In the genomic region with DNA sequence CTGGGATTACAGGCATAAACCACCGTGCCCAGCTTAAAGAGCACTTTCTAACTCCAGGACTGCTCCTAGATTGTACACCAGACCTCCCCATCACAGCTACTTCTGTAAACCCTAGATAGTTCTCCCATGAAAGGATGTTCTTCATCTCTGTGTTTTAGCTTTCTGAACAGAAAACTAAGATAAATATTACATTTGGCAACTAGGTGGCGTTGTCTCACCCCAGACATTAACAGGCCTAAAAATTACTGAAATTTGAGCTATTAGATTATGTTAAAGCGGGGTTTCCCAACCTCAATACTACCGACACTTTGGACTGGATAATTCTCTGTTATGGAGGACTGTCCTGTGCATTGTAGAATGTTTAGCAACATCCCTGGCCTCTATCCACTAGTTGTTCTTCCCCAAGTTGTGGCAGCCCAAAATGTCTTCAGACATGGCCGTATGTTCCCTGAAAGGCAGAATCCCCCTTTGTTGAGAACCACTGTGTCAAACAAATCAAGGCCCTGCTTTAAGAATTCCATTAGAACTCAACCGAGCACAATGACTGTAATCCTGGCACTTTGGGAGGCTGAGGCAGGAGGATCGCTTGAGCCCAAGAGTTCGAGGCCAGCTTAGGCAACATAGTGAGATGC, we compare ENCODE assay signal across 8 cellular contexts. TPM values are rescaled to one million over a fixed set of nuclear protein-coding genes. Genes with fewer than 3 reads are reported as not detected.
DNase-seq lines count a peak whose midpoint lies in the region; ATAC-seq and TF ChIP-seq lines count a peak whose summit lies in the region.

No MANE protein-coding gene starts in this region.

- no peaks in the 10 kb centered on the region for H3K36me3 Mint-ChIP-seq in WTC11
- H3K36me3 Mint-ChIP-seq in activated naive CD8-positive, alpha-beta T cell treated with anti-CD3 and anti-CD28 coated beads for 36 hours: no peaks in the 10 kb centered on the region

- H3K27me3 Mint-ChIP-seq in WTC11 (ENCODE audit: low read depth): no peaks in the 10 kb centered on the region
- peaks cover 10% of the 10 kb centered on the region for H3K27me3 Mint-ChIP-seq in activated naive CD8-positive, alpha-beta T cell treated with anti-CD3 and anti-CD28 coated beads for 36 hours

- peak; percentile 35 for TF ChIP-seq CTCF in WTC11 (IDR thresholded peaks at IDR 0.05)

- DNase-seq in EH (ENCODE audit: low read depth): peak; percentile 50
- DNase-seq in WTC11 (ENCODE audit: low spot score): no peak
- peak; percentile 52 for DNase-seq in left kidney (ENCODE audit: low read depth, low spot score)
- no peak for DNase-seq in activated naive CD8-positive, alpha-beta T cell treated with anti-CD3 and anti-CD28 coated beads for 36 hours
- DNase-seq in GM19238 (ENCODE audit: insufficient read length, low spot score): no peak
- DNase-seq in activated effector memory CD4-positive, alpha-beta T cell treated with anti-CD3 and anti-CD28 coated beads, Interleukin-2, amount 50 U/mL, for 16 hours: no peak

- POLR2A ChIA-PET in WTC11 (lab: Charles Lee): interaction anchor here (0.5 to 1.2 kb wide), 3 partner anchors 34 to 316 kb away, joined by 3 to 15 read pairs (median 5); partner anchors contain the start of genes HNRNPH3 and PBLD

- H3K9me3 Mint-ChIP-seq in WTC11: no peaks in the 10 kb centered on the region
- no peaks in the 10 kb centered on the region for H3K9me3 Mint-ChIP-seq in activated naive CD8-positive, alpha-beta T cell treated with anti-CD3 and anti-CD28 coated beads for 36 hours

- H3K27ac Mint-ChIP-seq in WTC11: no peak overlapping the region
- H3K27ac Mint-ChIP-seq in activated naive CD8-positive, alpha-beta T cell treated with anti-CD3 and anti-CD28 coated beads for 36 hours: no peak overlapping the region

- no peak overlapping the region for H3K4me3 Mint-ChIP-seq in WTC11
- H3K4me3 Mint-ChIP-seq in activated naive CD8-positive, alpha-beta T cell treated with anti-CD3 and anti-CD28 coated beads for 36 hours: no peak overlapping the region

- no peak for TF ChIP-seq EP300 in Ishikawa (IDR thresholded peaks at IDR 0.05; ENCODE audit: borderline replicate concordance)

- CTCF ChIA-PET in WTC11 (lab: Charles Lee): interaction anchor here (0.5 to 2.0 kb wide), 62 partner anchors 10 to 439 kb away, joined by 3 to 35 read pairs (median 4); partner anchors contain the start of genes ATOH7, DNAJC12, HNRNPH3 and PBLD

- no peak for ATAC-seq in WTC11
- no peak for ATAC-seq in GM21526 (IDR thresholded peaks at IDR 0.05; ENCODE audit: low FRiP score, unreplicated experiment)

- TF ChIP-seq RAD21 in Ishikawa (IDR thresholded peaks at IDR 0.05; ENCODE audit: low read depth): peak; percentile 81

- peaks cover 6% of the 10 kb centered on the region; the same call in 1 of the 2 replicates for H3K4me1 Mint-ChIP-seq in WTC11
- H3K4me1 Mint-ChIP-seq in activated naive CD8-positive, alpha-beta T cell treated with anti-CD3 and anti-CD28 coated beads for 36 hours: no peaks in the 10 kb centered on the region

TF ChIP-seq in Ishikawa, 13 proteins besides CTCF, POLR2A, EP300 and RAD21:
- TF ChIP-seq, protein P1, sequence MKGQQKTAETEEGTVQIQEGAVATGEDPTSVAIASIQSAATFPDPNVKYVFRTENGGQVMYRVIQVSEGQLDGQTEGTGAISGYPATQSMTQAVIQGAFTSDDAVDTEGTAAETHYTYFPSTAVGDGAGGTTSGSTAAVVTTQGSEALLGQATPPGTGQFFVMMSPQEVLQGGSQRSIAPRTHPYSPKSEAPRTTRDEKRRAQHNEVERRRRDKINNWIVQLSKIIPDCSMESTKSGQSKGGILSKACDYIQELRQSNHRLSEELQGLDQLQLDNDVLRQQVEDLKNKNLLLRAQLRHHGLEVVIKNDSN (IDR thresholded peaks at IDR 0.05): no peak
- no peak for TF ChIP-seq EGR1 (IDR thresholded peaks at IDR 0.05)
- TF ChIP-seq CEBPB (IDR thresholded peaks at IDR 0.05): no peak
- TF ChIP-seq YY1 (IDR thresholded peaks at IDR 0.05; ENCODE audit: low read depth): no peak
- TF ChIP-seq FOXM1 (IDR thresholded peaks at IDR 0.05; ENCODE audit: borderline replicate concordance, low read depth): no peak
- no peak for TF ChIP-seq NFIC (IDR thresholded peaks at IDR 0.05)
- TF ChIP-seq, protein P2, sequence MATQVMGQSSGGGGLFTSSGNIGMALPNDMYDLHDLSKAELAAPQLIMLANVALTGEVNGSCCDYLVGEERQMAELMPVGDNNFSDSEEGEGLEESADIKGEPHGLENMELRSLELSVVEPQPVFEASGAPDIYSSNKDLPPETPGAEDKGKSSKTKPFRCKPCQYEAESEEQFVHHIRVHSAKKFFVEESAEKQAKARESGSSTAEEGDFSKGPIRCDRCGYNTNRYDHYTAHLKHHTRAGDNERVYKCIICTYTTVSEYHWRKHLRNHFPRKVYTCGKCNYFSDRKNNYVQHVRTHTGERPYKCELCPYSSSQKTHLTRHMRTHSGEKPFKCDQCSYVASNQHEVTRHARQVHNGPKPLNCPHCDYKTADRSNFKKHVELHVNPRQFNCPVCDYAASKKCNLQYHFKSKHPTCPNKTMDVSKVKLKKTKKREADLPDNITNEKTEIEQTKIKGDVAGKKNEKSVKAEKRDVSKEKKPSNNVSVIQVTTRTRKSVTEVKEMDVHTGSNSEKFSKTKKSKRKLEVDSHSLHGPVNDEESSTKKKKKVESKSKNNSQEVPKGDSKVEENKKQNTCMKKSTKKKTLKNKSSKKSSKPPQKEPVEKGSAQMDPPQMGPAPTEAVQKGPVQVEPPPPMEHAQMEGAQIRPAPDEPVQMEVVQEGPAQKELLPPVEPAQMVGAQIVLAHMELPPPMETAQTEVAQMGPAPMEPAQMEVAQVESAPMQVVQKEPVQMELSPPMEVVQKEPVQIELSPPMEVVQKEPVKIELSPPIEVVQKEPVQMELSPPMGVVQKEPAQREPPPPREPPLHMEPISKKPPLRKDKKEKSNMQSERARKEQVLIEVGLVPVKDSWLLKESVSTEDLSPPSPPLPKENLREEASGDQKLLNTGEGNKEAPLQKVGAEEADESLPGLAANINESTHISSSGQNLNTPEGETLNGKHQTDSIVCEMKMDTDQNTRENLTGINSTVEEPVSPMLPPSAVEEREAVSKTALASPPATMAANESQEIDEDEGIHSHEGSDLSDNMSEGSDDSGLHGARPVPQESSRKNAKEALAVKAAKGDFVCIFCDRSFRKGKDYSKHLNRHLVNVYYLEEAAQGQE (IDR thresholded peaks at IDR 0.05; ENCODE audit: low read depth): no peak
- TF ChIP-seq ZBTB7A (IDR thresholded peaks at IDR 0.05; ENCODE audit: low read depth): no peak

TF ChIP-seq in WTC11, 78 proteins besides CTCF, POLR2A, EP300 and RAD21 (continues in another document):
- TF ChIP-seq TEAD4 (CRISPR knock-in tag; IDR thresholded peaks at IDR 0.05): no peak
- TF ChIP-seq, protein P3, sequence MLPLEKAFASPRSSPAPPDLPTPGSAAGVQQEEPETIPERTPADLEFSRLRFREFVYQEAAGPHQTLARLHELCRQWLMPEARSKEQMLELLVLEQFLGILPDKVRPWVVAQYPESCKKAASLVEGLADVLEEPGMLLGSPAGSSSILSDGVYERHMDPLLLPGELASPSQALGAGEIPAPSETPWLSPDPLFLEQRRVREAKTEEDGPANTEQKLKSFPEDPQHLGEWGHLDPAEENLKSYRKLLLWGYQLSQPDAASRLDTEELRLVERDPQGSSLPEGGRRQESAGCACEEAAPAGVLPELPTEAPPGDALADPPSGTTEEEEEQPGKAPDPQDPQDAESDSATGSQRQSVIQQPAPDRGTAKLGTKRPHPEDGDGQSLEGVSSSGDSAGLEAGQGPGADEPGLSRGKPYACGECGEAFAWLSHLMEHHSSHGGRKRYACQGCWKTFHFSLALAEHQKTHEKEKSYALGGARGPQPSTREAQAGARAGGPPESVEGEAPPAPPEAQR (CRISPR knock-in tag; IDR thresholded peaks at IDR 0.05): no peak
- TF ChIP-seq ESRRA (CRISPR knock-in tag; IDR thresholded peaks at IDR 0.05; ENCODE audit: borderline replicate concordance): no peak
- no peak for TF ChIP-seq FOXJ3 (CRISPR knock-in tag; IDR thresholded peaks at IDR 0.05; ENCODE audit: borderline replicate concordance)
- TF ChIP-seq, protein P4, sequence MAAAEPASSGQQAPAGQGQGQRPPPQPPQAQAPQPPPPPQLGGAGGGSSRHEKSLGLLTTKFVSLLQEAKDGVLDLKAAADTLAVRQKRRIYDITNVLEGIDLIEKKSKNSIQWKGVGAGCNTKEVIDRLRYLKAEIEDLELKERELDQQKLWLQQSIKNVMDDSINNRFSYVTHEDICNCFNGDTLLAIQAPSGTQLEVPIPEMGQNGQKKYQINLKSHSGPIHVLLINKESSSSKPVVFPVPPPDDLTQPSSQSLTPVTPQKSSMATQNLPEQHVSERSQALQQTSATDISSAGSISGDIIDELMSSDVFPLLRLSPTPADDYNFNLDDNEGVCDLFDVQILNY (CRISPR knock-in tag; IDR thresholded peaks at IDR 0.05): no peak
- TF ChIP-seq, protein P5, sequence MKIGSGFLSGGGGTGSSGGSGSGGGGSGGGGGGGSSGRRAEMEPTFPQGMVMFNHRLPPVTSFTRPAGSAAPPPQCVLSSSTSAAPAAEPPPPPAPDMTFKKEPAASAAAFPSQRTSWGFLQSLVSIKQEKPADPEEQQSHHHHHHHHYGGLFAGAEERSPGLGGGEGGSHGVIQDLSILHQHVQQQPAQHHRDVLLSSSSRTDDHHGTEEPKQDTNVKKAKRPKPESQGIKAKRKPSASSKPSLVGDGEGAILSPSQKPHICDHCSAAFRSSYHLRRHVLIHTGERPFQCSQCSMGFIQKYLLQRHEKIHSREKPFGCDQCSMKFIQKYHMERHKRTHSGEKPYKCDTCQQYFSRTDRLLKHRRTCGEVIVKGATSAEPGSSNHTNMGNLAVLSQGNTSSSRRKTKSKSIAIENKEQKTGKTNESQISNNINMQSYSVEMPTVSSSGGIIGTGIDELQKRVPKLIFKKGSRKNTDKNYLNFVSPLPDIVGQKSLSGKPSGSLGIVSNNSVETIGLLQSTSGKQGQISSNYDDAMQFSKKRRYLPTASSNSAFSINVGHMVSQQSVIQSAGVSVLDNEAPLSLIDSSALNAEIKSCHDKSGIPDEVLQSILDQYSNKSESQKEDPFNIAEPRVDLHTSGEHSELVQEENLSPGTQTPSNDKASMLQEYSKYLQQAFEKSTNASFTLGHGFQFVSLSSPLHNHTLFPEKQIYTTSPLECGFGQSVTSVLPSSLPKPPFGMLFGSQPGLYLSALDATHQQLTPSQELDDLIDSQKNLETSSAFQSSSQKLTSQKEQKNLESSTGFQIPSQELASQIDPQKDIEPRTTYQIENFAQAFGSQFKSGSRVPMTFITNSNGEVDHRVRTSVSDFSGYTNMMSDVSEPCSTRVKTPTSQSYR (CRISPR knock-in tag; IDR thresholded peaks at IDR 0.05): no peak
- TF ChIP-seq NFYB (CRISPR knock-in tag; conservative IDR thresholded peaks at IDR 0.05; ENCODE audit: low read depth): no peak
- TF ChIP-seq PRRX2 (CRISPR knock-in tag; IDR thresholded peaks at IDR 0.05): no peak

RNA-seq across cellular contexts. Expression of gene ATOH7, which starts 19.1 kb away (rescaled TPM):
- 0.30 to 0.44 TPM (median 0.31 TPM) in 3 replicates for total RNA-seq in WTC11 (2021)
- total RNA-seq in activated naive CD8-positive, alpha-beta T cell treated with anti-CD3 and anti-CD28 coated beads for 36 hours: not detected

Comparison
In these comparisons a context has a peak if more than half of its experiments do, and no peak if none do; other contexts are left out.
1. DNase-seq: peak in EH (single experiment) and left kidney (single experiment); none in WTC11 (single experiment), activated naive CD8-positive, alpha-beta T cell treated with anti-CD3 and anti-CD28 coated beads for 36 hours (single experiment), GM19238 (single experiment) and activated effector memory CD4-positive, alpha-beta T cell treated with anti-CD3 and anti-CD28 coated beads, Interleukin-2, amount 50 U/mL, for 16 hours (single experiment).